Comparison of ENCODE assay signal across 8 cellular contexts in the genomic region with DNA sequence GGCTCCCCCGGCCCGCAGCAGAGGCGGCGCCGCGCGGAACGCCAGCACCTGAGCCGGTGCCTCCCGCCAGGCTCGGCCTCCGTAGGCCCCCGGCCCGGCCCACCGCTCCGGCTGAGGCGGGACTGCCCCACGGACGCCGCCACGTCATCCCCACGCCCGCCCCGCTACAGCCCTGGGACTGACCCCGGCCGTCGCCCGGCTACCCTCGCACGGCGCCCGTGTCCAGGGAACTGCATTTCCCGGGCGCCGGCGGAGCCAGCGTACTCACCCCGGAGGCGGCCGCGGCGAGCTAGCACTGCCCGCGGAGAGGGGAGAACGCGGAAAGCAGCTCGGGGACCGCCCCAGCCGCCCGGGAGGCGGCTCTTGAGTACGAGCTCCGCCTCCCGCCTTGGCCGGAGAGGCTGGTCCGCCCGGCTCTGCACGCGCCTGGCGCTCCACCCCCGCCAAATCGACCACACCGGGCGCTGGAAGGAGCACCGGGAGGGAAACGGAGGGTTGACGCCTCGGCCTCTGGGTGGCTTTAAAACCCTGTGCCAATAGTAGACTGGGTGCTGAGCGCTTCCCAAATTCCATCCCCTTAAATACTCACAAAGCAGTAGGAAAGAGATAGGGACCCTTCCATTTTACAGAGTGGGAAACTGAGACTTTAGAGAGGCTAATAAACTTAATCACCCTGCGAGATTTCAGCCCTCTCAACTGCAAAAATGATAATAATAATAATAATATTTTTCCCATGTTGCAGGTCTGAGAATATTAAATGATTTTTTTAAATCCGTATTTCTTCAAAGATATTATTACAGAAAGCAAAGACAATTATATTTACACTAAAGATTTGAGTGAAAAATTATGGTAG.
DNase-seq lines count a peak whose midpoint lies in the region; ATAC-seq and TF ChIP-seq lines count a peak whose summit lies in the region.

B4GALT4 (minus strand) TSS at position 297 of the 853 bp plus-strand sequence. CDS start 10,779 bp downstream, outside the sequence.

- TF ChIP-seq CTCF in WI38 (IDR thresholded peaks at IDR 0.05; ENCODE audit: low read depth, low read length) (no peak), cardiac fibroblast (IDR thresholded peaks at IDR 0.05; ENCODE audit: low read depth, low read length) (no peak)

- peak; percentile 92 for ATAC-seq in GM18907 (IDR thresholded peaks at IDR 0.05; ENCODE audit: unreplicated experiment)
- ATAC-seq in HG03135 (IDR thresholded peaks at IDR 0.05; ENCODE audit: unreplicated experiment) = peak; percentile 83

- H3K4me3 ChIP-seq in WI38 (ENCODE audit: low read depth, low read length) = peak within 1 kb of the TSS; percentile 66
- peak within 1 kb of the TSS; percentile 63 to 75 for H3K4me3 ChIP-seq in cardiac fibroblast (replicated peaks in 1 of 2; ENCODE audit: low read depth in 2 of 2, low read length in 2 of 2)

- DNase-seq in AG08396 (ENCODE audit: low spot score) (peak; percentile 93), NCI-H2227 (lab: John Stamatoyannopoulos, UW; ENCODE audit: unreplicated experiment) (peak; percentile 87), cardiac fibroblast (ENCODE audit: low read depth in 2 of 2) (peak; percentile 85 to 90), inferior parietal cortex (ENCODE audit: extremely low spot score) (peak; percentile 81), smooth muscle cell of the brain vasculature (ENCODE audit: low read depth, low spot score) (peak; percentile 65)

Comparison
In these comparisons a context has a peak if more than half of its experiments do, and no peak if none do; other contexts are left out.
1. Peak in every context shown above with its lines: DNase-seq, ATAC-seq and H3K4me3 ChIP-seq.